1 cellular context compared by ENCODE assay signal in genomic region chr14:35046751-35047536, GRCh38.
TF ChIP-seq lines count a peak whose summit lies in the region.

No MANE protein-coding gene starts in this region.

TF ChIP-seq in IMR-90, 13 proteins besides CTCF, POLR2A, EP300 and RAD21 (continued from another document):
- TF ChIP-seq SMC3 (IDR thresholded peaks at IDR 0.05; ENCODE audit: low read depth, low read length), result no peak
